In genomic region chr11:119347940-119348339, GRCh38 we compare ENCODE assay signal across 20 cellular contexts. TPM values are rescaled to one million over a fixed set of nuclear protein-coding genes. Genes with fewer than 3 reads are reported as not detected.
"Had no signal": no experiment of that assay in that cellular context is flagged by ENCODE, and none has a peak within 500 bp of the region (broad histone marks: within the 10 kb centered on the region; RNA-seq: fewer than 3 reads in every experiment).

No MANE protein-coding gene starts in this region.

- ATAC-seq: activated CD4-positive, CD25-positive, alpha-beta regulatory T cell treated with anti-CD3 and anti-CD28 coated beads, Interleukin-2, amount 50 U/mL, for 24 hours; activated CD8-positive, alpha-beta T cell treated with anti-CD3 and anti-CD28 coated beads, Interleukin-2, amount 10 ng/mL, durations not matched to agents 7 days and 5 days; esophagus mucosa; naive thymus-derived CD8-positive, alpha-beta T cell had no signal

- H3K4me1 ChIP-seq: colonic mucosa had no signal

- H3K27me3 ChIP-seq: colonic mucosa, pancreas, right lobe of liver, tibial artery had no signal

- H3K4me3 ChIP-seq: colonic mucosa, pancreas, right lobe of liver, tibial artery had no signal

- H3K36me3 ChIP-seq: colonic mucosa, neutrophil, pancreas, right lobe of liver, tibial artery had no signal

- H3K27ac ChIP-seq: colonic mucosa, neutrophil, pancreas, right lobe of liver, tibial artery had no signal

- H3K9me3 ChIP-seq: colonic mucosa, neutrophil, pancreas, right lobe of liver, tibial artery had no signal

- DNase-seq: activated CD4-positive, alpha-beta T cell treated with anti-CD3 and anti-CD28 coated beads, Interleukin-2, amount 10 ng/mL, durations not matched to agents 7 days and 5 days; activated CD8-positive, alpha-beta T cell treated with anti-CD3 and anti-CD28 coated beads, Interleukin-2, amount 10 ng/mL, durations not matched to agents 7 days and 5 days; activated naive CD4-positive, alpha-beta T cell treated with anti-CD3 and anti-CD28 coated beads for 36 hours; activated T-cell treated with anti-CD3 and anti-CD28 coated beads, Interleukin-2, amount 50 U/mL, for 24 hours; central memory CD4-positive, alpha-beta T cell; colonic mucosa; mesendoderm; naive thymus-derived CD8-positive, alpha-beta T cell; pancreas; stimulated activated naive CD4-positive, alpha-beta T cell; T-helper 1 cell had no signal

RNA-seq across cellular contexts. Expression of gene MFRP, which starts 1.4 kb away (rescaled TPM):
- total RNA-seq: activated CD4-positive, alpha-beta T cell treated with anti-CD3 and anti-CD28 coated beads, Interleukin-2, amount 10 ng/mL, durations not matched to agents 7 days and 5 days; activated CD8-positive, alpha-beta T cell treated with anti-CD3 and anti-CD28 coated beads, Interleukin-2, amount 10 ng/mL, durations not matched to agents 7 days and 5 days; activated naive CD4-positive, alpha-beta T cell treated with anti-CD3 and anti-CD28 coated beads for 36 hours; colonic mucosa; esophagus mucosa; liver; mucosa of gallbladder; naive thymus-derived CD8-positive, alpha-beta T cell; pancreas; right lobe of liver; subcutaneous adipose tissue; urinary bladder had no signal
- polyA plus RNA-seq: liver; naive thymus-derived CD8-positive, alpha-beta T cell; pancreas had no signal

RNA-seq across cellular contexts. Expression of gene C1QTNF5, which starts 7.3 kb away (rescaled TPM):
- total RNA-seq: activated CD4-positive, alpha-beta T cell treated with anti-CD3 and anti-CD28 coated beads, Interleukin-2, amount 10 ng/mL, durations not matched to agents 7 days and 5 days; activated CD8-positive, alpha-beta T cell treated with anti-CD3 and anti-CD28 coated beads, Interleukin-2, amount 10 ng/mL, durations not matched to agents 7 days and 5 days; activated naive CD4-positive, alpha-beta T cell treated with anti-CD3 and anti-CD28 coated beads for 36 hours; naive thymus-derived CD8-positive, alpha-beta T cell had no signal
- polyA plus RNA-seq: naive thymus-derived CD8-positive, alpha-beta T cell had no signal
